Comparison of ENCODE assay signal across 8 cellular contexts in the genomic region with DNA sequence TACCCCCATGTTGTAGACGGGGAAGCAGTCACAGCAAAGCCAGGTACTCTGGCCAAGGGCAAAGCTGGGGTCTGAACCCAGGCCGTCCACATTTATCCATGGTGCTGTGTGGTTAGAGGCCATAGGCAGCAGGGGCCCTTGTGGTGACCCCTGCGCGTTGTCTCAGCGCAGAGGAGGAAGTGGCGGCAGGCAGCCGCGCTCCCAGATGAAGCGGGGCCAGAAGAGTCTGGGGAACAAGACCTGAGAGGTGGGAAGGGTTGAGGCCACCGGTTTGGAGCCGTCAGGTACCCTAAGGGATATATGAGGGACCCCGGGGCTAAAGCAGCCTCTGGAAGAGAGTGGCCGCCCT. TPM values are rescaled to one million over a fixed set of nuclear protein-coding genes. Genes with fewer than 3 reads are reported as not detected.
DNase-seq lines count a peak whose midpoint lies in the region; ATAC-seq lines count a peak whose summit lies in the region.

No MANE protein-coding gene starts in this region.

- H3K4me3 ChIP-seq in endocrine pancreas (ENCODE audit: control insufficient read depth, insufficient read depth, low read length) = peak overlapping the region; percentile 14
- peak overlapping the region; percentile 64 to 83 for H3K4me3 ChIP-seq in muscle layer of duodenum (ENCODE audit: low read depth in 1 of 2, low read length in 2 of 2)

- no peaks in the 10 kb centered on the region for H3K4me1 ChIP-seq in endocrine pancreas (ENCODE audit: control insufficient read depth, insufficient read depth, low read length)
- H3K4me1 ChIP-seq in muscle layer of duodenum (ENCODE audit: control insufficient read depth in 1 of 2, insufficient read depth in 2 of 2, low read length in 2 of 2) = peaks cover 0 to 5% of the 10 kb centered on the region in 2 donors

- H3K27me3 Mint-ChIP-seq in T-helper 17 cell = peaks cover 12% of the 10 kb centered on the region

- H3K27ac ChIP-seq in muscle layer of duodenum (ENCODE audit: low read length) = no peak overlapping the region

- H3K27ac Mint-ChIP-seq in T-helper 17 cell = peak overlapping the region; percentile 39

- peak overlapping the region; percentile 93 for H3K4me3 Mint-ChIP-seq in T-helper 17 cell

- H3K27me3 ChIP-seq in endocrine pancreas (ENCODE audit: control insufficient read depth, insufficient read depth, low read length) (no peaks in the 10 kb centered on the region), muscle layer of duodenum (ENCODE audit: low read depth, low read length) (no peaks in the 10 kb centered on the region)

- peak; percentile 72 for ATAC-seq in GM19438 (IDR thresholded peaks at IDR 0.05; ENCODE audit: low read depth, unreplicated experiment)
- ATAC-seq in HG03432 (IDR thresholded peaks at IDR 0.05; ENCODE audit: unreplicated experiment) = peak; percentile 64
- ATAC-seq in T-helper 17 cell = peak; percentile 55

- DNase-seq in COLO668 (lab: John Stamatoyannopoulos, UW; ENCODE audit: unreplicated experiment) (peak; percentile 60), T-helper 17 cell (no peak), superior temporal gyrus (ENCODE audit: extremely low spot score) (no peak)
- no peak for DNase-seq in stimulated activated CD4-positive, alpha-beta T cell treated with anti-CD3 and anti-CD28 coated beads, Interleukin-4, amount 100 ng/mL, for 1 hour

- peak overlapping the region; percentile 65 for H3K9ac ChIP-seq in endocrine pancreas (ENCODE audit: control insufficient read depth, insufficient read depth, low read length)

- peaks cover 17% of the 10 kb centered on the region for H3K4me1 Mint-ChIP-seq in T-helper 17 cell

- H3K36me3 ChIP-seq in endocrine pancreas (ENCODE audit: control insufficient read depth, insufficient read depth, low read length) (no peaks in the 10 kb centered on the region), muscle layer of duodenum (ENCODE audit: control insufficient read depth in 1 of 2, insufficient read depth in 2 of 2, low read length in 2 of 2) (no peaks in the 10 kb centered on the region)

- no peaks in the 10 kb centered on the region for H3K9me3 ChIP-seq in T-helper 17 cell (ENCODE audit: control insufficient read depth, low read length, poor library complexity, severe bottlenecking)
- H3K9me3 ChIP-seq in endocrine pancreas (ENCODE audit: control insufficient read depth, low read length) = no peaks in the 10 kb centered on the region
- no peaks in the 10 kb centered on the region for H3K9me3 ChIP-seq in muscle layer of duodenum (ENCODE audit: control insufficient read depth in 1 of 2, low read length in 2 of 2)

- H3K36me3 Mint-ChIP-seq in T-helper 17 cell (ENCODE audit: low read depth) = no peaks in the 10 kb centered on the region

RNA-seq across cellular contexts. Expression of a gene that starts 0.8 kb away (rescaled TPM):
- total RNA-seq in T-helper 17 cell = under 1 TPM; 0.26 to 0.30 TPM

RNA-seq across cellular contexts. Expression of a gene that starts 32.1 kb away (rescaled TPM):
- 10 to 100 TPM; 59.9 to 67.4 TPM for total RNA-seq in T-helper 17 cell
